In genomic region chr1:47232187-47232874, GRCh38 we compare ENCODE assay signal across 8 cellular contexts. TPM values are rescaled to one million over a fixed set of nuclear protein-coding genes. Genes with fewer than 3 reads are reported as not detected.
DNase-seq lines count a peak whose midpoint lies in the region; ATAC-seq, FAIRE-seq and TF ChIP-seq lines count a peak whose summit lies in the region.

TAL1 (minus strand) TSS chr1:47232225; CDS start chr1:47225888, 6,337 bp downstream.

- H3K36me3 ChIP-seq in ACC112 (ENCODE audit: insufficient read depth, low read length) = no peaks in the 10 kb centered on the region
- no peaks in the 10 kb centered on the region for H3K36me3 ChIP-seq in endothelial cell of umbilical vein (ENCODE audit: control insufficient read depth in 2 of 2, extremely low read depth in 1 of 2, insufficient read depth in 2 of 2, low read length in 2 of 2)
- H3K36me3 ChIP-seq in PC-3 (ENCODE audit: low read depth, low read length) = no peaks in the 10 kb centered on the region

- CTCF ChIA-PET in endothelial cell of umbilical vein (lab: Charles Lee) = interaction anchor here (1.2 to 2.1 kb wide), 4 partner anchors 14 to 53 kb away, joined by 3 to 6 read pairs (median 4); no protein-coding TSS in a partner anchor
- CTCF ChIA-PET in PC-3 (lab: Charles Lee) = no interaction called here

- peaks cover 66 to 92% (median 82%) of the 10 kb centered on the region in 3 donors for H3K27me3 Mint-ChIP-seq in naive B cell

- dilution Hi-C loops in endothelial cell of umbilical vein (cut with MboI; ENCODE audit: extremely low pct_ligation_motif_present, low sequenced_read_pairs) = no loop called here

- H3K9me2 ChIP-seq in PC-3 (replicated peaks; ENCODE audit: low read length) = no peaks in the 10 kb centered on the region

- ATAC-seq in naive B cell (ENCODE audit: low read depth in 2 of 2) (peak in 1 of 2 donors; percentile 33), HG03097 (IDR thresholded peaks at IDR 0.05; ENCODE audit: low FRiP score, unreplicated experiment) (no peak), PC-3 (no peak)

- TF ChIP-seq CTCF in endothelial cell of umbilical vein (IDR thresholded peaks at IDR 0.05; ENCODE audit: extremely low read depth in 1 of 2, insufficient read depth in 1 of 2, low read depth in 1 of 2, low read length in 2 of 2) = no peak
- no peak for TF ChIP-seq CTCF in PC-3 (conservative IDR thresholded peaks at IDR 0.05; ENCODE audit: low read depth, low read length)

- peak within 1 kb of the TSS; percentile 97 for H3K4me2 ChIP-seq in endothelial cell of umbilical vein (ENCODE audit: insufficient read depth, low read length)
- no peak within 1 kb of the TSS for H3K4me2 ChIP-seq in PC-3 (ENCODE audit: low read length)

- H2AFZ ChIP-seq in ACC112 (ENCODE audit: low read length, unreplicated experiment) (no peak within 1 kb of the TSS), endothelial cell of umbilical vein (ENCODE audit: low read depth, low read length) (peak within 1 kb of the TSS; percentile 87), PC-3 (ENCODE audit: low read length) (no peak within 1 kb of the TSS)

- POLR2A ChIA-PET in endothelial cell of umbilical vein (lab: Charles Lee) = no interaction called here
- POLR2A ChIA-PET in PC-3 (lab: Charles Lee; ENCODE audit: unreplicated experiment) = no interaction called here

- H3K27me3 ChIP-seq in ACC112 (ENCODE audit: insufficient read depth, low read length) = peaks cover 74% of the 10 kb centered on the region
- no peaks in the 10 kb centered on the region for H3K27me3 ChIP-seq in endothelial cell of umbilical vein (ENCODE audit: control insufficient read depth in 2 of 2, insufficient read depth in 2 of 2, low read length in 2 of 2)
- H3K27me3 ChIP-seq in PC-3 (ENCODE audit: low read length) = peaks cover 32% of the 10 kb centered on the region

- BruUV-seq in endothelial cell of umbilical vein (replicated peaks; lab: Mats Ljungman, UMichigan) (no TSS peak), PC-3 (replicated peaks; lab: Mats Ljungman, UMichigan) (no TSS peak)

- H3K27ac ChIP-seq in ACC112 (ENCODE audit: low read depth, low read length) = no peak within 1 kb of the TSS
- H3K27ac ChIP-seq in endothelial cell of umbilical vein (ENCODE audit: insufficient read depth, low read depth, low read length) = peak within 1 kb of the TSS; percentile 82
- no peak within 1 kb of the TSS for H3K27ac ChIP-seq in PC-3 (ENCODE audit: low read length)

- H3K27ac Mint-ChIP-seq in naive B cell = peak within 1 kb of the TSS in 5 of 6 donors; percentile 39 to 96 (median 55)

- H3K4me1 Mint-ChIP-seq in naive B cell = peaks cover 28 to 38% (median 36%) of the 10 kb centered on the region in 3 donors

- intact Hi-C loops in endothelial cell of umbilical vein (cut with micrococcal nuclease) = loop anchor here (1.0 kb wide), 1 partner anchor 31 kb away; no protein-coding TSS in a partner anchor
- intact Hi-C loops in PC-3 (cut with micrococcal nuclease) = no loop called here

- no peaks in the 10 kb centered on the region for H3K79me2 ChIP-seq in ACC112 (ENCODE audit: control insufficient read depth, insufficient read depth, low read length, unreplicated experiment)
- peaks cover 43% of the 10 kb centered on the region for H3K79me2 ChIP-seq in endothelial cell of umbilical vein (ENCODE audit: control insufficient read depth, insufficient read depth, low read length)
- no peaks in the 10 kb centered on the region for H3K79me2 ChIP-seq in PC-3 (ENCODE audit: low read length)

- H3K9ac ChIP-seq in endothelial cell of umbilical vein (replicated peaks; ENCODE audit: extremely low read depth, insufficient read depth, low read length) = peak within 1 kb of the TSS; percentile 94
- no peak within 1 kb of the TSS for H3K9ac ChIP-seq in PC-3 (ENCODE audit: low read length)

- H3K9me3 ChIP-seq in endothelial cell of umbilical vein (replicated peaks; ENCODE audit: control insufficient read depth, insufficient read depth, low read length) (no peaks in the 10 kb centered on the region), PC-3 (ENCODE audit: low read length) (no peaks in the 10 kb centered on the region)

- H3K4me3 ChIP-seq in ACC112 (ENCODE audit: low read depth, low read length) = peak within 1 kb of the TSS; percentile 61
- peak within 1 kb of the TSS; percentile 62 to 94 (median 93) for H3K4me3 ChIP-seq in endothelial cell of umbilical vein (replicated peaks in 1 of 3; ENCODE audit: insufficient read depth in 1 of 3, low read depth in 1 of 3, low read length in 3 of 3)
- H3K4me3 ChIP-seq in PC-3 (ENCODE audit: low read length) = no peak within 1 kb of the TSS

- peak within 1 kb of the TSS; percentile 71 to 91 (median 88) for H3K4me3 Mint-ChIP-seq in naive B cell

- DNase-seq in NCI-H82 (lab: John Stamatoyannopoulos, UW) (peak; percentile 51), endothelial cell of umbilical vein (ENCODE audit: low read depth, low spot score) (peak; percentile 83), naive B cell (no peak), LoVo (ENCODE audit: low spot score) (no peak), PC-3 (no peak)
- DNase-seq in stimulated activated CD4-positive, alpha-beta T cell treated with anti-CD3 and anti-CD28 coated beads, Interleukin-12 subunit alpha, Interleukin-12 subunit beta, amount 100 ng/mL, for 4 hours = no peak

- H3K4me1 ChIP-seq in ACC112 (ENCODE audit: control insufficient read depth, insufficient read depth, low read length, unreplicated experiment) (no peaks in the 10 kb centered on the region), endothelial cell of umbilical vein (ENCODE audit: control insufficient read depth, extremely low read depth, insufficient read depth, low read length) (peaks cover 47% of the 10 kb centered on the region), PC-3 (ENCODE audit: insufficient read depth, low read length) (no peaks in the 10 kb centered on the region)

- FAIRE-seq in endothelial cell of umbilical vein (lab: Jason Lieb, UNC) = no peak

- TF ChIP-seq POLR2A in endothelial cell of umbilical vein (IDR thresholded peaks at IDR 0.05; ENCODE audit: low read depth, low read length) = peak; percentile 28

- no peaks in the 10 kb centered on the region for H3K9me1 ChIP-seq in endothelial cell of umbilical vein (replicated peaks; ENCODE audit: control insufficient read depth, extremely low read depth, insufficient read depth, low read length)

- no peaks in the 10 kb centered on the region for H3F3A ChIP-seq in PC-3 (ENCODE audit: low read length, unreplicated experiment)

- peaks cover 0 to 7% (median 0%) of the 10 kb centered on the region in 7 donors for H3K9me3 Mint-ChIP-seq in naive B cell

- H4K20me1 ChIP-seq in endothelial cell of umbilical vein (replicated peaks; ENCODE audit: control insufficient read depth, extremely low read depth, insufficient read depth, low read length) = no peaks in the 10 kb centered on the region
- no peaks in the 10 kb centered on the region for H4K20me1 ChIP-seq in PC-3 (ENCODE audit: low read length)

- H3K36me3 Mint-ChIP-seq in naive B cell = peaks cover 3 to 9% of the 10 kb centered on the region in 2 donors

TF ChIP-seq in endothelial cell of umbilical vein, 7 proteins besides CTCF, POLR2A, EP300 and RAD21:
- TF ChIP-seq GATA2 (IDR thresholded peaks at IDR 0.05; ENCODE audit: insufficient read depth, insufficient read length, low read depth, low read length) (peak; percentile 31), FOS (IDR thresholded peaks at IDR 0.05; ENCODE audit: borderline replicate concordance, insufficient read depth, low read length) (no peak), JUN (IDR thresholded peaks at IDR 0.05; ENCODE audit: borderline replicate concordance, insufficient read depth, insufficient read length, low read depth) (no peak), EZH2 (IDR thresholded peaks at IDR 0.05; ENCODE audit: borderline replicate concordance, low read depth, low read length, severe bottlenecking) (no peak), MAX (IDR thresholded peaks at IDR 0.05; ENCODE audit: insufficient read depth, insufficient read length) (no peak), POLR2AphosphoS5 (IDR thresholded peaks at IDR 0.05; ENCODE audit: insufficient read depth, low read depth, low read length) (peak; percentile 20), MYC (IDR thresholded peaks at IDR 0.05; ENCODE audit: low read depth, low read length) (no peak)

RNA-seq across cellular contexts. Expression of gene TAL1, which starts in this region (rescaled TPM):
- total RNA-seq in endothelial cell of umbilical vein = 50.2 and 52.4 TPM in 2 replicates
- polyA plus RNA-seq in endothelial cell of umbilical vein = 30.8 and 36.7 TPM in 2 replicates
- 24.1 and 26.3 TPM in 2 replicates for polyA plus RNA-seq in endothelial cell of umbilical vein (2011; cell fraction: cytosol; rRNA removed)
- polyA plus RNA-seq in endothelial cell of umbilical vein (2011; cell fraction: nucleus; rRNA removed) = 82.5 and 84.2 TPM in 2 replicates
- 23.0 and 23.4 TPM in 2 replicates for polyA plus RNA-seq in endothelial cell of umbilical vein (2012)
- 60.3 and 68.1 TPM in 2 replicates for polyA minus RNA-seq in endothelial cell of umbilical vein
- not detected for polyA minus RNA-seq in endothelial cell of umbilical vein (2011; cell fraction: cytosol; rRNA and poly(A)+ RNA removed)
- polyA minus RNA-seq in endothelial cell of umbilical vein (2011; cell fraction: nucleus; rRNA and poly(A)+ RNA removed) = 28.8 and 35.0 TPM in 2 replicates
- 1 to 10 TPM in 1 of 6 donors, under 1 TPM in 2, not detected in 3; 0.08 to 1.0 (median 0.36) TPM for polyA plus RNA-seq in naive B cell (ENCODE audit: low read depth in 6 of 6)
- total RNA-seq in PC-3 (2014; rRNA removed) = not detected in 2 replicates

Comparison
In these comparisons a context has a peak if more than half of its experiments do, and no peak if none do; other contexts are left out.
1. RNA of gene TAL1 (total RNA-seq): 50.2 to 52.4 TPM in endothelial cell of umbilical vein; not detected in PC-3; every median in the first group is over 10 times any median in the second.
2. RNA of gene TAL1 (polyA plus RNA-seq): 23.0 to 84.2 TPM in endothelial cell of umbilical vein; 0.08 to 1.0 TPM in naive B cell; every median in the first group is over 10 times any median in the second.
3. DNase-seq: peak in NCI-H82 (single experiment) and endothelial cell of umbilical vein (single experiment); none in naive B cell (single experiment), LoVo (single experiment), PC-3 (single experiment) and stimulated activated CD4-positive, alpha-beta T cell treated with anti-CD3 and anti-CD28 coated beads, Interleukin-12 subunit alpha, Interleukin-12 subunit beta, amount 100 ng/mL, for 4 hours (single experiment).